ENCODE assay signal across 1 cellular context in the genomic region with DNA sequence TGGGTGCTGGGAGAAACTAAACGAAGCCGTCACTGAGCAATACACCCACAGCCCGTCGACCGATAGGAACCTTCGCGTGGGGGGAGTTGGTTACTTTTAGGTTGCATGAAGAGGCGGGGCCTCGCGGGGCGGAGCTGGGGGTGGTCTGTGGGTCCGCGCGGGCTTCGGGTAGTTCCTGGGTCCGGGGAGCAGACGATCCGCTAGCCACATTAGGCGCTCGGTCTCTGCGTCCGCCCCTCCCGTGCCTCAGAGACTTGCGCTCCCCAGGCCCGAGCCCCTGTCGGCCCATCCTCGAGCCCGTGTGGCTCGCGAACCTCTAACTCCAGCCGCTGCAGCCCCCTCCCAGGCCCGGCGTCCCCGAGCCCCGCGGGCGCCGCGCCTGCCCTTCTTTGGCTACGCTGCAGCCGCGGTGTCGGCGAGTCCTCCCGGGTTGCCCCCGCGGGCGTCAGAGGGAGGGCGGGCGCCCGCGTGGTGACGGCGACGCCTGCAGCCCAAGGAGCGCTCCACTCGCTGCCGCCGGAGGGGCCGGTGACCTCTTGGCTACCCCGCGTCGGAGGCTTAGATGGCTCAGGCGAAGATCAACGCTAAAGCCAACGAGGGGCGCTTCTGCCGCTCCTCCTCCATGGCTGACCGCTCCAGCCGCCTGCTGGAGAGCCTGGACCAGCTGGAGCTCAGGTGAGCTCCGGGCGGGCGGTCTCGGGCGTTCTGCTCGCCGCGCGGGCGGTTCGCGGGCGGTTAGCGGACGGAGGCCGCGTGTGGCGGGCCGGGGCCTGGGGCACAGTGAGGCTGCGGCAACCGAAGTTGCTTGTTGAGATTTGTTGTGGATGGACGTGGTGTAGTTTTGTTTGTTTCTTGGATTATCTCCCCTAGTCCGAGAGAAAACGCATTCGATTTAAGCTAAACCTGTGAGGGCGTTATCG.
TF ChIP-seq lines count a peak whose summit lies in the region.

A gene (plus strand): TSS at position 191 of the 920 bp plus-strand sequence. CDS start 372 bp downstream, at position 563.

TF ChIP-seq in K562, 482 proteins besides CTCF, POLR2A, EP300 and RAD21 (continued from another document and continues in another):
- TF ChIP-seq, protein P1, sequence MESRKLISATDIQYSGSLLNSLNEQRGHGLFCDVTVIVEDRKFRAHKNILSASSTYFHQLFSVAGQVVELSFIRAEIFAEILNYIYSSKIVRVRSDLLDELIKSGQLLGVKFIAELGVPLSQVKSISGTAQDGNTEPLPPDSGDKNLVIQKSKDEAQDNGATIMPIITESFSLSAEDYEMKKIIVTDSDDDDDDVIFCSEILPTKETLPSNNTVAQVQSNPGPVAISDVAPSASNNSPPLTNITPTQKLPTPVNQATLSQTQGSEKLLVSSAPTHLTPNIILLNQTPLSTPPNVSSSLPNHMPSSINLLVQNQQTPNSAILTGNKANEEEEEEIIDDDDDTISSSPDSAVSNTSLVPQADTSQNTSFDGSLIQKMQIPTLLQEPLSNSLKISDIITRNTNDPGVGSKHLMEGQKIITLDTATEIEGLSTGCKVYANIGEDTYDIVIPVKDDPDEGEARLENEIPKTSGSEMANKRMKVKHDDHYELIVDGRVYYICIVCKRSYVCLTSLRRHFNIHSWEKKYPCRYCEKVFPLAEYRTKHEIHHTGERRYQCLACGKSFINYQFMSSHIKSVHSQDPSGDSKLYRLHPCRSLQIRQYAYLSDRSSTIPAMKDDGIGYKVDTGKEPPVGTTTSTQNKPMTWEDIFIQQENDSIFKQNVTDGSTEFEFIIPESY (CRISPR knock-in tag; IDR thresholded peaks at IDR 0.05) = no peak
- TF ChIP-seq, protein P2, sequence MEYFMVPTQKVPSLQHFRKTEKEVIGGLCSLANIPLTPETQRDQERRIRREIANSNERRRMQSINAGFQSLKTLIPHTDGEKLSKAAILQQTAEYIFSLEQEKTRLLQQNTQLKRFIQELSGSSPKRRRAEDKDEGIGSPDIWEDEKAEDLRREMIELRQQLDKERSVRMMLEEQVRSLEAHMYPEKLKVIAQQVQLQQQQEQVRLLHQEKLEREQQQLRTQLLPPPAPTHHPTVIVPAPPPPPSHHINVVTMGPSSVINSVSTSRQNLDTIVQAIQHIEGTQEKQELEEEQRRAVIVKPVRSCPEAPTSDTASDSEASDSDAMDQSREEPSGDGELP (CRISPR knock-in tag; IDR thresholded peaks at IDR 0.05; ENCODE audit: borderline replicate concordance) = peak; percentile 96
- no peak for TF ChIP-seq ZNF140 (CRISPR knock-in tag; IDR thresholded peaks at IDR 0.05)
- TF ChIP-seq, protein P3, sequence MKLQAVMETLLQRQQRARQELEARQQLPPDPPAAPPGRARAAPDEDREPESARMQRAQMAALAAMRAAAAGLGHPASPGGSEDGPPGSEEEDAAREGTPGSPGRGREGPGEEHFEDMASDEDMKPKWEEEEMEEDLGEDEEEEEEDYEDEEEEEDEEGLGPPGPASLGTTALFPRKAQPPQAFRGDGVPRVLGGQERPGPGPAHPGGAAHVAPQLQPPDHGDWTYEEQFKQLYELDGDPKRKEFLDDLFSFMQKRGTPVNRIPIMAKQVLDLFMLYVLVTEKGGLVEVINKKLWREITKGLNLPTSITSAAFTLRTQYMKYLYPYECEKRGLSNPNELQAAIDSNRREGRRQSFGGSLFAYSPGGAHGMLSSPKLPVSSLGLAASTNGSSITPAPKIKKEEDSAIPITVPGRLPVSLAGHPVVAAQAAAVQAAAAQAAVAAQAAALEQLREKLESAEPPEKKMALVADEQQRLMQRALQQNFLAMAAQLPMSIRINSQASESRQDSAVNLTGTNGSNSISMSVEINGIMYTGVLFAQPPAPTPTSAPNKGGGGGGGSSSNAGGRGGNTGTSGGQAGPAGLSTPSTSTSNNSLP (IDR thresholded peaks at IDR 0.05; ENCODE audit: borderline replicate concordance, low read depth, low read length) = no peak
- no peak for TF ChIP-seq TOE1 (IDR thresholded peaks at IDR 0.05; ENCODE audit: borderline replicate concordance)
- TF ChIP-seq TOE1 (CRISPR knock-in tag; IDR thresholded peaks at IDR 0.05; ENCODE audit: borderline replicate concordance, low read depth) = no peak
- TF ChIP-seq KLF13 (tag; IDR thresholded peaks at IDR 0.05; ENCODE audit: borderline replicate concordance, low read depth) = no peak
- no peak; the same call in 1 of the 2 replicates for TF ChIP-seq ILF3 (IDR thresholded peaks at IDR 0.05; ENCODE audit: borderline replicate concordance)
- no peak for TF ChIP-seq BCOR (IDR thresholded peaks at IDR 0.05)
- TF ChIP-seq NELFE (IDR thresholded peaks at IDR 0.05; ENCODE audit: insufficient read depth, insufficient read length) = no peak
- peak; percentile 97 for TF ChIP-seq ATF7 (IDR thresholded peaks at IDR 0.05)
- TF ChIP-seq TAF9B (IDR thresholded peaks at IDR 0.05; ENCODE audit: partially characterized antibody) = peak; percentile 63
- TF ChIP-seq ZFPM2 (CRISPR knock-in tag; IDR thresholded peaks at IDR 0.05) = no peak
- no peak for TF ChIP-seq TEAD2 (tag; IDR thresholded peaks at IDR 0.05)
- TF ChIP-seq, protein P4, sequence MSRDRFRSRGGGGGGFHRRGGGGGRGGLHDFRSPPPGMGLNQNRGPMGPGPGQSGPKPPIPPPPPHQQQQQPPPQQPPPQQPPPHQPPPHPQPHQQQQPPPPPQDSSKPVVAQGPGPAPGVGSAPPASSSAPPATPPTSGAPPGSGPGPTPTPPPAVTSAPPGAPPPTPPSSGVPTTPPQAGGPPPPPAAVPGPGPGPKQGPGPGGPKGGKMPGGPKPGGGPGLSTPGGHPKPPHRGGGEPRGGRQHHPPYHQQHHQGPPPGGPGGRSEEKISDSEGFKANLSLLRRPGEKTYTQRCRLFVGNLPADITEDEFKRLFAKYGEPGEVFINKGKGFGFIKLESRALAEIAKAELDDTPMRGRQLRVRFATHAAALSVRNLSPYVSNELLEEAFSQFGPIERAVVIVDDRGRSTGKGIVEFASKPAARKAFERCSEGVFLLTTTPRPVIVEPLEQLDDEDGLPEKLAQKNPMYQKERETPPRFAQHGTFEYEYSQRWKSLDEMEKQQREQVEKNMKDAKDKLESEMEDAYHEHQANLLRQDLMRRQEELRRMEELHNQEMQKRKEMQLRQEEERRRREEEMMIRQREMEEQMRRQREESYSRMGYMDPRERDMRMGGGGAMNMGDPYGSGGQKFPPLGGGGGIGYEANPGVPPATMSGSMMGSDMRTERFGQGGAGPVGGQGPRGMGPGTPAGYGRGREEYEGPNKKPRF (IDR thresholded peaks at IDR 0.05; ENCODE audit: low read depth, low read length) = no peak
- no peak for TF ChIP-seq HNRNPK (IDR thresholded peaks at IDR 0.05; ENCODE audit: low read depth, low read length, poor library complexity, severe bottlenecking)
- TF ChIP-seq GABPB1 (CRISPR knock-in tag; IDR thresholded peaks at IDR 0.05) = peak; percentile 65; the same call in 1 of the 2 replicates
- TF ChIP-seq FOXA3 (CRISPR knock-in tag; conservative IDR thresholded peaks at IDR 0.05 in 1 of 2, IDR thresholded peaks at IDR 0.05 in 1 of 2) = no peak
- TF ChIP-seq, protein P5, sequence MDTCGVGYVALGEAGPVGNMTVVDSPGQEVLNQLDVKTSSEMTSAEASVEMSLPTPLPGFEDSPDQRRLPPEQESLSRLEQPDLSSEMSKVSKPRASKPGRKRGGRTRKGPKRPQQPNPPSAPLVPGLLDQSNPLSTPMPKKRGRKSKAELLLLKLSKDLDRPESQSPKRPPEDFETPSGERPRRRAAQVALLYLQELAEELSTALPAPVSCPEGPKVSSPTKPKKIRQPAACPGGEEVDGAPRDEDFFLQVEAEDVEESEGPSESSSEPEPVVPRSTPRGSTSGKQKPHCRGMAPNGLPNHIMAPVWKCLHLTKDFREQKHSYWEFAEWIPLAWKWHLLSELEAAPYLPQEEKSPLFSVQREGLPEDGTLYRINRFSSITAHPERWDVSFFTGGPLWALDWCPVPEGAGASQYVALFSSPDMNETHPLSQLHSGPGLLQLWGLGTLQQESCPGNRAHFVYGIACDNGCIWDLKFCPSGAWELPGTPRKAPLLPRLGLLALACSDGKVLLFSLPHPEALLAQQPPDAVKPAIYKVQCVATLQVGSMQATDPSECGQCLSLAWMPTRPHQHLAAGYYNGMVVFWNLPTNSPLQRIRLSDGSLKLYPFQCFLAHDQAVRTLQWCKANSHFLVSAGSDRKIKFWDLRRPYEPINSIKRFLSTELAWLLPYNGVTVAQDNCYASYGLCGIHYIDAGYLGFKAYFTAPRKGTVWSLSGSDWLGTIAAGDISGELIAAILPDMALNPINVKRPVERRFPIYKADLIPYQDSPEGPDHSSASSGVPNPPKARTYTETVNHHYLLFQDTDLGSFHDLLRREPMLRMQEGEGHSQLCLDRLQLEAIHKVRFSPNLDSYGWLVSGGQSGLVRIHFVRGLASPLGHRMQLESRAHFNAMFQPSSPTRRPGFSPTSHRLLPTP (IDR thresholded peaks at IDR 0.05; ENCODE audit: borderline replicate concordance, extremely low read depth, insufficient read length) = no peak
- peak in 1 of 2 experiments; percentile 97; a peak in 3 of 4 replicates for TF ChIP-seq FOXK2 (conservative IDR thresholded peaks at IDR 0.05 in 1 of 2, IDR thresholded peaks at IDR 0.05 in 1 of 2; ENCODE audit: low read depth in 2 of 2)
- TF ChIP-seq ZNF274 (IDR thresholded peaks at IDR 0.05; ENCODE audit: borderline replicate concordance, low read depth, low read length) = no peak; the same call in 1 of the 2 replicates
- TF ChIP-seq, protein P6, sequence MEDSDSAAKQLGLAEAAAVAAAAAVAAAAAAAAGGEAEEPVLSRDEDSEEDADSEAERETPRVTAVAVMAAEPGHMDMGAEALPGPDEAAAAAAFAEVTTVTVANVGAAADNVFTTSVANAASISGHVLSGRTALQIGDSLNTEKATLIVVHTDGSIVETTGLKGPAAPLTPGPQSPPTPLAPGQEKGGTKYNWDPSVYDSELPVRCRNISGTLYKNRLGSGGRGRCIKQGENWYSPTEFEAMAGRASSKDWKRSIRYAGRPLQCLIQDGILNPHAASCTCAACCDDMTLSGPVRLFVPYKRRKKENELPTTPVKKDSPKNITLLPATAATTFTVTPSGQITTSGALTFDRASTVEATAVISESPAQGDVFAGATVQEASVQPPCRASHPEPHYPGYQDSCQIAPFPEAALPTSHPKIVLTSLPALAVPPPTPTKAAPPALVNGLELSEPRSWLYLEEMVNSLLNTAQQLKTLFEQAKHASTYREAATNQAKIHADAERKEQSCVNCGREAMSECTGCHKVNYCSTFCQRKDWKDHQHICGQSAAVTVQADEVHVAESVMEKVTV (CRISPR knock-in tag; IDR thresholded peaks at IDR 0.05) = peak; percentile 21; the same call in 1 of the 2 replicates
- TF ChIP-seq SIRT6 (IDR thresholded peaks at IDR 0.05; ENCODE audit: low read depth, low read length) = no peak
- TF ChIP-seq PCBP1 (IDR thresholded peaks at IDR 0.05; ENCODE audit: low read depth, low read length, poor library complexity, severe bottlenecking) = peak; percentile 94
- peak; percentile 60 to 68 for TF ChIP-seq NRF1 (conservative IDR thresholded peaks at IDR 0.05 in 1 of 2, IDR thresholded peaks at IDR 0.05 in 1 of 2)
- peak; percentile 94 for TF ChIP-seq RBM22 (IDR thresholded peaks at IDR 0.05; ENCODE audit: low read depth, low read length, poor library complexity, severe bottlenecking)
- TF ChIP-seq, protein P7, sequence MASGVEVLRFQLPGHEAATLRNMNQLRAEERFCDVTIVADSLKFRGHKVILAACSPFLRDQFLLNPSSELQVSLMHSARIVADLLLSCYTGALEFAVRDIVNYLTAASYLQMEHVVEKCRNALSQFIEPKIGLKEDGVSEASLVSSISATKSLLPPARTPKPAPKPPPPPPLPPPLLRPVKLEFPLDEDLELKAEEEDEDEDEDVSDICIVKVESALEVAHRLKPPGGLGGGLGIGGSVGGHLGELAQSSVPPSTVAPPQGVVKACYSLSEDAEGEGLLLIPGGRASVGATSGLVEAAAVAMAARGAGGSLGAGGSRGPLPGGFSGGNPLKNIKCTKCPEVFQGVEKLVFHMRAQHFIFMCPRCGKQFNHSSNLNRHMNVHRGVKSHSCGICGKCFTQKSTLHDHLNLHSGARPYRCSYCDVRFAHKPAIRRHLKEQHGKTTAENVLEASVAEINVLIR (CRISPR knock-in tag; IDR thresholded peaks at IDR 0.05) = peak; percentile 56; the same call in 1 of the 2 replicates
- TF ChIP-seq DMBX1 (CRISPR knock-in tag; IDR thresholded peaks at IDR 0.05; ENCODE audit: borderline replicate concordance) = no peak
- TF ChIP-seq, protein P8, sequence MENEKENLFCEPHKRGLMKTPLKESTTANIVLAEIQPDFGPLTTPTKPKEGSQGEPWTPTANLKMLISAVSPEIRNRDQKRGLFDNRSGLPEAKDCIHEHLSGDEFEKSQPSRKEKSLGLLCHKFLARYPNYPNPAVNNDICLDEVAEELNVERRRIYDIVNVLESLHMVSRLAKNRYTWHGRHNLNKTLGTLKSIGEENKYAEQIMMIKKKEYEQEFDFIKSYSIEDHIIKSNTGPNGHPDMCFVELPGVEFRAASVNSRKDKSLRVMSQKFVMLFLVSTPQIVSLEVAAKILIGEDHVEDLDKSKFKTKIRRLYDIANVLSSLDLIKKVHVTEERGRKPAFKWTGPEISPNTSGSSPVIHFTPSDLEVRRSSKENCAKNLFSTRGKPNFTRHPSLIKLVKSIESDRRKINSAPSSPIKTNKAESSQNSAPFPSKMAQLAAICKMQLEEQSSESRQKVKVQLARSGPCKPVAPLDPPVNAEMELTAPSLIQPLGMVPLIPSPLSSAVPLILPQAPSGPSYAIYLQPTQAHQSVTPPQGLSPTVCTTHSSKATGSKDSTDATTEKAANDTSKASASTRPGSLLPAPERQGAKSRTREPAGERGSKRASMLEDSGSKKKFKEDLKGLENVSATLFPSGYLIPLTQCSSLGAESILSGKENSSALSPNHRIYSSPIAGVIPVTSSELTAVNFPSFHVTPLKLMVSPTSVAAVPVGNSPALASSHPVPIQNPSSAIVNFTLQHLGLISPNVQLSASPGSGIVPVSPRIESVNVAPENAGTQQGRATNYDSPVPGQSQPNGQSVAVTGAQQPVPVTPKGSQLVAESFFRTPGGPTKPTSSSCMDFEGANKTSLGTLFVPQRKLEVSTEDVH (IDR thresholded peaks at IDR 0.05; ENCODE audit: low read depth, partially characterized antibody) = no peak
- TF ChIP-seq RBM17 (IDR thresholded peaks at IDR 0.05; ENCODE audit: borderline replicate concordance, low read depth, low read length) = no peak
- TF ChIP-seq YBX1 (IDR thresholded peaks at IDR 0.05) = no peak
- no peak for TF ChIP-seq PHF21A (IDR thresholded peaks at IDR 0.05; ENCODE audit: borderline replicate concordance, low read depth)
- TF ChIP-seq MYNN (IDR thresholded peaks at IDR 0.05) = no peak
- TF ChIP-seq MYNN (CRISPR knock-in tag; IDR thresholded peaks at IDR 0.05) = no peak
- peak; percentile 27; the same call in 1 of the 2 replicates for TF ChIP-seq ZNF583 (CRISPR knock-in tag; IDR thresholded peaks at IDR 0.05)
- no peak for TF ChIP-seq MYBL2 (IDR thresholded peaks at IDR 0.05; ENCODE audit: low read depth)
- no peak for TF ChIP-seq MYBL2 (CRISPR knock-in tag; IDR thresholded peaks at IDR 0.05; ENCODE audit: borderline replicate concordance)
- no peak for TF ChIP-seq HDAC2 (IDR thresholded peaks at IDR 0.05)
- no peak for TF ChIP-seq ZNF384 (IDR thresholded peaks at IDR 0.05; ENCODE audit: low read depth, low read length)
- no peak for TF ChIP-seq TEAD4 (IDR thresholded peaks at IDR 0.05; ENCODE audit: low read length)
- TF ChIP-seq TEAD4 (CRISPR knock-in tag; IDR thresholded peaks at IDR 0.05; ENCODE audit: borderline replicate concordance) = no peak
